Comparison of ENCODE assay signal across 24 cellular contexts in the genomic region with DNA sequence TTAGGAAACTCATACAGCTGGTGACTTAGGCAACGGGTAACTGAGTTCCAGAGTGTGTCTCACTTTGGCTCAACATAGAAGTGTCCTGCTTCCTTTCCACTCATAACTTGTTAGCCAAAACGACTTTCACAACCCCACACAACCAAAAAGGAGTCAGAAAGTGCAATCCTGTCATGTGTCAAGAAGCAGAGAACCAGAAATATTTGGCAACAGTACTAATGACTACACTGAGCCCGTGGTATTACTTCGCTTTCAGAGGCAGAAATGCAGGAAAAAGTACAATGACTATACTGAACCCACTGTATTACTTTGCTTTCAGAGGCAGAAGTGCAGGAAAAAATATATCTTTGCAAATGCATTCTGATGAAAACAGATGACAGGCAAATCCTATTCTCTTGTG.
"Had no signal": no experiment of that assay in that cellular context is flagged by ENCODE, and none has a peak within 500 bp of the region (broad histone marks: within the 10 kb centered on the region; RNA-seq: fewer than 3 reads in every experiment).

No MANE protein-coding gene starts in this region.

- DNase-seq: activated CD4-positive, alpha-beta T cell treated with anti-CD3 and anti-CD28 coated beads for 48 hours; activated CD4-positive, alpha-beta T cell treated with anti-CD3 and anti-CD28 coated beads, Interleukin-2, amount 50 U/mL, for 4 hours; activated CD4-positive, CD25-positive, alpha-beta regulatory T cell treated with anti-CD3 and anti-CD28 coated beads, Interleukin-2, amount 50 U/mL, for 72 hours; activated CD8-positive, alpha-beta memory T cell treated with anti-CD3 and anti-CD28 coated beads, Interleukin-2, amount 50 U/mL, for 48 hours; activated CD8-positive, alpha-beta T cell treated with anti-CD3 and anti-CD28 coated beads, Interleukin-2, amount 10 ng/mL, durations not matched to agents 7 days and 5 days; activated effector memory CD4-positive, alpha-beta T cell treated with Interleukin-2 at 50 U/mL for 16 hours; activated naive CD4-positive, alpha-beta T cell; activated T-cell treated with anti-CD3 and anti-CD28 coated beads, Interleukin-2, amount 50 U/mL, for 1 hour; aorta; KG1; NCI-H1092 treated with DMSO at 0.1 percent for 48 hours; NCI-H1417 treated with DMSO at 0.1 percent for 48 hours; NCI-H1694; NCI-H2029; NCI-H2107; NCI-H510A treated with DMSO at 0.1 percent for 48 hours; NCI-H69; NK-92 treated with Interleukin-12 subunit alpha and Interleukin-12 subunit beta, amount 100 ng/mL, for 24 hours; PC-9; SIG-M5; T-helper 17 cell; T-helper 9 cell had no signal

- H3K27ac ChIP-seq: cardiac muscle cell, PC-9 had no signal

- ATAC-seq: activated CD8-positive, alpha-beta T cell treated with anti-CD3 and anti-CD28 coated beads, Interleukin-2, amount 10 ng/mL, durations not matched to agents 7 days and 5 days; T-helper 17 cell; WTC11 had no signal

- H3K4me3 ChIP-seq: cardiac muscle cell, PC-9 had no signal

- H3K27me3 ChIP-seq: cardiac muscle cell had no signal

- H3K36me3 ChIP-seq: cardiac muscle cell had no signal
